In genomic region chr4:26941951-26942350, GRCh38 we compare ENCODE assay signal across 19 cellular contexts.
DNase-seq lines count a peak whose midpoint lies in the region; ATAC-seq, FAIRE-seq and TF ChIP-seq lines count a peak whose summit lies in the region.
"Had no signal": no experiment of that assay in that cellular context is flagged by ENCODE, and none has a peak within 500 bp of the region (broad histone marks: within the 10 kb centered on the region; RNA-seq: fewer than 3 reads in every experiment).

No MANE protein-coding gene starts in this region.

- peaks cover 16% of the 10 kb centered on the region for H3K36me3 Mint-ChIP-seq in activated naive CD4-positive, alpha-beta T cell treated with anti-CD3 and anti-CD28 coated beads, Interleukin-2, amount 10 ng/mL, durations not matched to agents 7 days and 5 days
- H3K36me3 Mint-ChIP-seq in progenitor cell of endocrine pancreas (ENCODE audit: insufficient read depth): no peaks in the 10 kb centered on the region

- peak overlapping the region; percentile 15 for H3K27ac Mint-ChIP-seq in activated naive CD4-positive, alpha-beta T cell treated with anti-CD3 and anti-CD28 coated beads, Interleukin-2, amount 10 ng/mL, durations not matched to agents 7 days and 5 days
- H3K27ac Mint-ChIP-seq in progenitor cell of endocrine pancreas: no peak overlapping the region
- H3K27ac Mint-ChIP-seq: H9 had no signal

- no peak for TF ChIP-seq EP300 in K562 (IDR thresholded peaks at IDR 0.05; ENCODE audit: low read length)

- CTCF ChIA-PET in activated naive CD4-positive, alpha-beta T cell treated with anti-CD3 and anti-CD28 coated beads, Interleukin-2, amount 10 ng/mL, durations not matched to agents 7 days and 5 days (lab: Charles Lee): interaction anchor here (0.6 kb wide), 1 partner anchor 41 kb away, joined by 3 read pairs; no protein-coding TSS in a partner anchor
- CTCF ChIA-PET in K562 (lab: Yijun Ruan, JAX; ENCODE audit: low intra/inter-chr PET ratio): no interaction called here

- no peak for DNase-seq in activated naive CD4-positive, alpha-beta T cell treated with anti-CD3 and anti-CD28 coated beads, Interleukin-2, amount 10 ng/mL, durations not matched to agents 7 days and 5 days
- no peak for DNase-seq in activated naive CD4-positive, alpha-beta T cell (lab: John Stamatoyannopoulos, UW)
- DNase-seq in Karpas-422: no peak
- DNase-seq in K562 (ENCODE audit: extremely low read depth in 1 of 4, low spot score in 3 of 4): peak in 2 of 4 experiments; percentile 17 to 20
- DNase-seq in smooth muscle cell (lab: John Stamatoyannopoulos, UW; ENCODE audit: unreplicated experiment): no peak
- no peak for DNase-seq in progenitor cell of endocrine pancreas (ENCODE audit: low spot score, unreplicated experiment)
- DNase-seq: DND-41, GDM1, H9, MM.1S, NCI-H1105, NCI-H187, NCI-H446 treated with DMSO at 0.1 percent for 48 hours, NCI-H748 treated with DMSO at 0.1 percent for 48 hours, Peyer's patch, Right ventricle myocardium superior had no signal

- H3K27me3 ChIP-seq in Karpas-422 (ENCODE audit: low read length) (no peaks in the 10 kb centered on the region), K562 (ENCODE audit: control insufficient read depth in 2 of 2, insufficient read depth in 2 of 2, low read length in 2 of 2) (no peaks in the 10 kb centered on the region), smooth muscle cell (ENCODE audit: low read depth) (no peaks in the 10 kb centered on the region)
- H3K27me3 ChIP-seq: Peyer's patch had no signal

- H3K4me3 Mint-ChIP-seq in activated naive CD4-positive, alpha-beta T cell treated with anti-CD3 and anti-CD28 coated beads, Interleukin-2, amount 10 ng/mL, durations not matched to agents 7 days and 5 days: no peak overlapping the region
- H3K4me3 Mint-ChIP-seq in progenitor cell of endocrine pancreas (ENCODE audit: low read depth): no peak overlapping the region
- H3K4me3 Mint-ChIP-seq: H9 had no signal

- no peak overlapping the region for H3K9ac ChIP-seq in Karpas-422 (ENCODE audit: low read length)
- H3K9ac ChIP-seq in K562 (ENCODE audit: insufficient read depth in 1 of 2, low read depth in 2 of 2, low read length in 2 of 2): no peak overlapping the region
- H3K9ac ChIP-seq in smooth muscle cell (ENCODE audit: low read depth): no peak overlapping the region
- H3K9ac ChIP-seq: KMS-11 had no signal

- WGBS in K562 (ENCODE audit: insufficient coverage, low coverage, missing lambda C conversion rate): 19% methylated on average over 1 of the region's 1 CpG
- WGBS in smooth muscle cell (ENCODE audit: low lambda C conversion rate): 80% methylated on average over 1 of the region's 1 CpG

- H3K9me3 Mint-ChIP-seq in activated naive CD4-positive, alpha-beta T cell treated with anti-CD3 and anti-CD28 coated beads, Interleukin-2, amount 10 ng/mL, durations not matched to agents 7 days and 5 days: no peaks in the 10 kb centered on the region
- peaks cover 3% of the 10 kb centered on the region for H3K9me3 Mint-ChIP-seq in progenitor cell of endocrine pancreas (ENCODE audit: low read depth)
- H3K9me3 Mint-ChIP-seq: H9 had no signal

- no TSS peak for BruUV-seq in K562 (replicated peaks; lab: Mats Ljungman, UMichigan)

- H3K4me2 ChIP-seq in Karpas-422 (ENCODE audit: low read depth, low read length, poor library complexity, severe bottlenecking) (peak overlapping the region; percentile 46), K562 (ENCODE audit: insufficient read depth, low read length) (no peak overlapping the region), smooth muscle cell (peak overlapping the region; percentile 46)
- H3K4me2 ChIP-seq: KMS-11 had no signal

- peak overlapping the region; percentile 66; the same call in 1 of the 2 replicates for H3K27ac ChIP-seq in Karpas-422 (ENCODE audit: low read length)
- H3K27ac ChIP-seq in K562 (ENCODE audit: extremely low read depth, low read depth, low read length): no peak overlapping the region
- no peak overlapping the region for H3K27ac ChIP-seq in smooth muscle cell (ENCODE audit: low read depth)
- H3K27ac ChIP-seq: KMS-11, Peyer's patch had no signal

- no peak for TF ChIP-seq POLR2A in K562 (conservative IDR thresholded peaks at IDR 0.05)

- H3K79me2 ChIP-seq in Karpas-422 (ENCODE audit: low read length): peaks cover 98% of the 10 kb centered on the region
- H3K79me2 ChIP-seq in K562 (ENCODE audit: control insufficient read depth, insufficient read depth, low read length): no peaks in the 10 kb centered on the region
- peaks cover 97% of the 10 kb centered on the region for H3K79me2 ChIP-seq in smooth muscle cell (ENCODE audit: low read depth)

- POLR2A ChIA-PET in K562 (lab: Yijun Ruan, JAX): no interaction called here

- no peaks in the 10 kb centered on the region for H3K9me1 ChIP-seq in K562 (ENCODE audit: control insufficient read depth, insufficient read depth, low read length)

- intact Hi-C loops in K562 (cut with micrococcal nuclease): no loop called here

- H3K9me2 ChIP-seq in Karpas-422 (replicated peaks; ENCODE audit: insufficient read depth, low read length): no peaks in the 10 kb centered on the region

- H4K20me1 ChIP-seq in Karpas-422 (ENCODE audit: insufficient read depth, low read depth, low read length): no peaks in the 10 kb centered on the region
- no peaks in the 10 kb centered on the region for H4K20me1 ChIP-seq in K562 (replicated peaks; ENCODE audit: control insufficient read depth, insufficient read depth, low read length)
- H4K20me1 ChIP-seq in smooth muscle cell (ENCODE audit: low read depth): peaks cover 76% of the 10 kb centered on the region

- in situ Hi-C loops in K562 (cut with MboI): no loop called here

- H3K4me1 ChIP-seq in Karpas-422 (ENCODE audit: low read length): peaks cover 47% of the 10 kb centered on the region
- H3K4me1 ChIP-seq in K562 (replicated peaks in 1 of 2; ENCODE audit: control insufficient read depth in 2 of 2, insufficient read depth in 2 of 2, low read length in 2 of 2): peaks cover 3 to 27% of the 10 kb centered on the region in 2 experiments
- H3K4me1 ChIP-seq in smooth muscle cell (ENCODE audit: low read depth): peaks cover 22% of the 10 kb centered on the region

- H3K36me3 ChIP-seq in Karpas-422 (ENCODE audit: insufficient read depth, low read length) (0 out of 2 replicates have a peak, but pooled peaks cover 12% of the 10 kb centered on the region), K562 (ENCODE audit: control insufficient read depth, insufficient read depth, low read length) (no peaks in the 10 kb centered on the region), smooth muscle cell (ENCODE audit: low read depth) (no peaks in the 10 kb centered on the region)
- H3K36me3 ChIP-seq: Peyer's patch had no signal

- H3K4me1 Mint-ChIP-seq in activated naive CD4-positive, alpha-beta T cell treated with anti-CD3 and anti-CD28 coated beads, Interleukin-2, amount 10 ng/mL, durations not matched to agents 7 days and 5 days: peaks cover 12% of the 10 kb centered on the region
- H3K4me1 Mint-ChIP-seq in progenitor cell of endocrine pancreas (ENCODE audit: low read depth): peaks cover 6% of the 10 kb centered on the region

- peaks cover 10% of the 10 kb centered on the region for H3F3A ChIP-seq in smooth muscle cell (ENCODE audit: low read depth)

- H3K9me3 ChIP-seq in Karpas-422 (ENCODE audit: low read length) (no peaks in the 10 kb centered on the region), K562 (replicated peaks; ENCODE audit: control insufficient read depth, insufficient read depth, low read depth, low read length) (no peaks in the 10 kb centered on the region), smooth muscle cell (replicated peaks; ENCODE audit: low read depth) (no peaks in the 10 kb centered on the region)
- H3K9me3 ChIP-seq: Peyer's patch had no signal

- ATAC-seq in K562: no peak
- no peak for ATAC-seq in GM19455 (IDR thresholded peaks at IDR 0.05; ENCODE audit: unreplicated experiment)
- no peak for ATAC-seq in GM21737 (IDR thresholded peaks at IDR 0.05; ENCODE audit: unreplicated experiment)

- FAIRE-seq in K562 (lab: Jason Lieb, UNC): no peak

- no peaks in the 10 kb centered on the region for H3K27me3 Mint-ChIP-seq in activated naive CD4-positive, alpha-beta T cell treated with anti-CD3 and anti-CD28 coated beads, Interleukin-2, amount 10 ng/mL, durations not matched to agents 7 days and 5 days
- H3K27me3 Mint-ChIP-seq in progenitor cell of endocrine pancreas: peaks cover 3% of the 10 kb centered on the region

- TF ChIP-seq CTCF in K562 (IDR thresholded peaks at IDR 0.05 in 2 of 3, conservative IDR thresholded peaks at IDR 0.05 in 1 of 3; ENCODE audit: insufficient read depth in 2 of 3, low read depth in 1 of 3, low read length in 3 of 3): no peak
- no peak for TF ChIP-seq CTCF in smooth muscle cell (IDR thresholded peaks at IDR 0.05; ENCODE audit: borderline replicate concordance, insufficient read depth, poor library complexity, severe bottlenecking)
- TF ChIP-seq CTCF in progenitor cell of endocrine pancreas (IDR thresholded peaks at IDR 0.05; ENCODE audit: unreplicated experiment): no peak

- no peak for TF ChIP-seq RAD21 in K562 (CRISPR knock-in tag; conservative IDR thresholded peaks at IDR 0.05 in 1 of 2, IDR thresholded peaks at IDR 0.05 in 1 of 2)

- H2AFZ ChIP-seq in Karpas-422 (ENCODE audit: low read length) (no peak overlapping the region), K562 (ENCODE audit: low read depth, low read length) (no peak overlapping the region), smooth muscle cell (ENCODE audit: low read depth) (no peak overlapping the region)

- H3K4me3 ChIP-seq in Karpas-422 (ENCODE audit: low read length): no peak overlapping the region
- no peak overlapping the region for H3K4me3 ChIP-seq in K562
- no peak overlapping the region for H3K4me3 ChIP-seq in smooth muscle cell
- H3K4me3 ChIP-seq: Peyer's patch had no signal

TF ChIP-seq in K562, 482 proteins besides CTCF, POLR2A, EP300 and RAD21 (continues in another document):
- TF ChIP-seq SNAPC5 (CRISPR knock-in tag; IDR thresholded peaks at IDR 0.05) (no peak), SIN3A (IDR thresholded peaks at IDR 0.05; ENCODE audit: borderline replicate concordance in 2 of 2, control insufficient read depth in 1 of 2, low read depth in 2 of 2, low read length in 2 of 2) (no peak), ZBTB33 (CRISPR knock-in tag; IDR thresholded peaks at IDR 0.05) (no peak)
